1 cellular context compared by ENCODE assay signal in genomic region chr11:34105079-34105956, GRCh38.
A peak's percentile ranks its signal among the peaks of the same experiment; 100 is the strongest.
TF ChIP-seq lines count a peak whose summit lies in the region.

TSS of gene NAT10 (plus strand) at chr11:34105629. CDS start at chr11:34108226, 2,597 bp downstream.

TF ChIP-seq in GM12878, 131 proteins besides CTCF, POLR2A, EP300 and RAD21 (continued from another document and continues in another):
- TF ChIP-seq E2F4 (IDR thresholded peaks at IDR 0.05; ENCODE audit: low read depth, low read length) = no peak
- peak; percentile 65 for TF ChIP-seq ATF2 (IDR thresholded peaks at IDR 0.05; ENCODE audit: low read length)
- TF ChIP-seq RBBP5 (conservative IDR thresholded peaks at IDR 0.05) = no peak
- peak; percentile 37; the same call in 1 of the 2 replicates for TF ChIP-seq ZBTB40 (IDR thresholded peaks at IDR 0.05; ENCODE audit: borderline replicate concordance)
- no peak for TF ChIP-seq ASH2L (IDR thresholded peaks at IDR 0.05; ENCODE audit: borderline replicate concordance, low read depth)
- TF ChIP-seq ZNF24 (IDR thresholded peaks at IDR 0.05) = no peak
- no peak for TF ChIP-seq NFXL1 (IDR thresholded peaks at IDR 0.05; ENCODE audit: borderline replicate concordance)
- TF ChIP-seq ZNF207 (IDR thresholded peaks at IDR 0.05; ENCODE audit: borderline replicate concordance) = peak; percentile 35; the same call in 1 of the 2 replicates
- TF ChIP-seq ZNF592 (IDR thresholded peaks at IDR 0.05) = no peak
- peak; percentile 79; the same call in 1 of the 2 replicates for TF ChIP-seq ZBED1 (IDR thresholded peaks at IDR 0.05; ENCODE audit: borderline replicate concordance)
- peak; percentile 40; the same call in 1 of the 2 replicates for TF ChIP-seq TBL1XR1 (IDR thresholded peaks at IDR 0.05; ENCODE audit: low read depth, low read length)
- peak; percentile 98 for TF ChIP-seq ATF7 (IDR thresholded peaks at IDR 0.05; ENCODE audit: low read depth)
- no peak for TF ChIP-seq HSF1 (IDR thresholded peaks at IDR 0.05; ENCODE audit: low read depth, low read length)
- peak; percentile 68 for TF ChIP-seq FOXK2 (IDR thresholded peaks at IDR 0.05)
- TF ChIP-seq JUND (IDR thresholded peaks at IDR 0.05; ENCODE audit: low read depth, low read length) = no peak
- peak; percentile 72 for TF ChIP-seq IRF4 (IDR thresholded peaks at IDR 0.05; ENCODE audit: low read depth, low read length)
- no peak for TF ChIP-seq ZNF622 (IDR thresholded peaks at IDR 0.05)
- no peak for TF ChIP-seq ZBTB33 (IDR thresholded peaks at IDR 0.05)
- TF ChIP-seq SP1 (IDR thresholded peaks at IDR 0.05; ENCODE audit: low read depth, low read length) = peak; percentile 74
- 0 out of 2 replicates have a peak, but pooled peaks have one; percentile 58 for TF ChIP-seq ZNF687 (IDR thresholded peaks at IDR 0.05)
- peak; percentile 51; the same call in 1 of the 2 replicates for TF ChIP-seq MYB (IDR thresholded peaks at IDR 0.05; ENCODE audit: borderline replicate concordance, low read depth, low read length)
- peak; percentile 98; the same call in 1 of the 2 replicates for TF ChIP-seq MTA3 (IDR thresholded peaks at IDR 0.05; ENCODE audit: borderline replicate concordance, low read length)
- TF ChIP-seq BMI1 (IDR thresholded peaks at IDR 0.05; ENCODE audit: borderline replicate concordance) = peak; percentile 26; the same call in 1 of the 2 replicates
- TF ChIP-seq SIX5 (IDR thresholded peaks at IDR 0.05; ENCODE audit: low read depth, low read length, severe bottlenecking) = peak; percentile 67
- no peak for TF ChIP-seq TCF7 (IDR thresholded peaks at IDR 0.05; ENCODE audit: borderline replicate concordance)
- TF ChIP-seq E2F8 (IDR thresholded peaks at IDR 0.05; ENCODE audit: low read depth, partially characterized antibody) = peak; percentile 19
- no peak for TF ChIP-seq SREBF2 (IDR thresholded peaks at IDR 0.05; ENCODE audit: low read length)
- no peak; the same call in 1 of the 2 replicates for TF ChIP-seq GABPA (IDR thresholded peaks at IDR 0.05; ENCODE audit: low read depth)
- peak; percentile 93 for TF ChIP-seq ATF3 (IDR thresholded peaks at IDR 0.05; ENCODE audit: borderline replicate concordance, extremely low read depth, low read depth, low read length)
- peak in 1 of 2 experiments; percentile 90; a peak in 2 of 4 replicates for TF ChIP-seq SRF (IDR thresholded peaks at IDR 0.05; ENCODE audit: low read depth in 2 of 2, low read length in 2 of 2)
- TF ChIP-seq HDGF (IDR thresholded peaks at IDR 0.05) = 0 out of 2 replicates have a peak, but pooled peaks have one; percentile 47
- peak; percentile 100 for TF ChIP-seq CREM (IDR thresholded peaks at IDR 0.05; ENCODE audit: low read depth)
- peak in 1 of 2 experiments; percentile 57; a peak in 1 of 4 replicates for TF ChIP-seq IKZF2 (IDR thresholded peaks at IDR 0.05)
- TF ChIP-seq KDM1A (IDR thresholded peaks at IDR 0.05; ENCODE audit: borderline replicate concordance) = no peak
- TF ChIP-seq NRF1 (conservative IDR thresholded peaks at IDR 0.05; ENCODE audit: low read depth, low read length) = peak; percentile 84
